ENCODE assay signal across 10 cellular contexts in genomic region chr6:7276199-7276524, GRCh38. TPM values are rescaled to one million over a fixed set of nuclear protein-coding genes. Genes with fewer than 3 reads are reported as not detected.
DNase-seq lines count a peak whose midpoint lies in the region; ATAC-seq and TF ChIP-seq lines count a peak whose summit lies in the region.
"Had no signal": no experiment of that assay in that cellular context is flagged by ENCODE, and none has a peak within 500 bp of the region (broad histone marks: within the 10 kb centered on the region; RNA-seq: fewer than 3 reads in every experiment).

No MANE protein-coding gene starts in this region.

- peaks cover 44% of the 10 kb centered on the region for H3K4me1 Mint-ChIP-seq in CD14-positive monocyte
- peaks cover 8% of the 10 kb centered on the region for H3K4me1 Mint-ChIP-seq in HFFc6 (ENCODE audit: low read depth)
- H3K4me1 Mint-ChIP-seq in activated B cell treated with CpG ODN at 0.5 μM for 24 hours: peaks cover 36% of the 10 kb centered on the region
- H3K4me1 Mint-ChIP-seq in memory B cell: peaks cover 23% of the 10 kb centered on the region

- no peaks in the 10 kb centered on the region for H3K9me3 Mint-ChIP-seq in CD14-positive monocyte
- H3K9me3 Mint-ChIP-seq in HFFc6: no peaks in the 10 kb centered on the region
- H3K9me3 Mint-ChIP-seq in activated B cell treated with CpG ODN at 0.5 μM for 24 hours: no peaks in the 10 kb centered on the region
- H3K9me3 Mint-ChIP-seq in memory B cell: peaks cover 3% of the 10 kb centered on the region
- H3K9me3 Mint-ChIP-seq: activated naive CD8-positive, alpha-beta T cell treated with anti-CD3 and anti-CD28 coated beads for 36 hours; T-cell had no signal

- H3K27me3 Mint-ChIP-seq in CD14-positive monocyte (ENCODE audit: low read depth in 3 of 3) (peaks cover 1 to 4% (median 2%) of the 10 kb centered on the region in 3 donors), HFFc6 (ENCODE audit: insufficient read depth) (no peaks in the 10 kb centered on the region; the same call in 1 of the 2 replicates), activated B cell treated with CpG ODN at 0.5 μM for 24 hours (no peaks in the 10 kb centered on the region), memory B cell (peaks cover 6% of the 10 kb centered on the region)
- H3K27me3 Mint-ChIP-seq: activated naive CD8-positive, alpha-beta T cell treated with anti-CD3 and anti-CD28 coated beads for 36 hours had no signal

- H3K36me3 Mint-ChIP-seq in CD14-positive monocyte (peaks cover 3 to 9% of the 10 kb centered on the region in 2 donors), HFFc6 (ENCODE audit: low read depth) (no peaks in the 10 kb centered on the region), activated B cell treated with CpG ODN at 0.5 μM for 24 hours (ENCODE audit: low read depth) (peaks cover 4% of the 10 kb centered on the region), memory B cell (peaks cover 2% of the 10 kb centered on the region)

- ATAC-seq in activated B cell treated with CpG ODN at 0.5 μM for 24 hours (ENCODE audit: low read depth): no peak
- no peak for ATAC-seq in memory B cell (ENCODE audit: low read depth)
- no peak for ATAC-seq in esophagus mucosa
- ATAC-seq in GM19324 (IDR thresholded peaks at IDR 0.05; ENCODE audit: low FRiP score, unreplicated experiment): no peak

- POLR2A ChIA-PET in activated B cell treated with CpG ODN at 0.5 μM for 24 hours (lab: Charles Lee): interaction anchor here (2.2 to 5.3 kb wide), 3 partner anchors 36 to 314 kb away, joined by 11 to 75 read pairs (median 19); partner anchors contain the start of genes CAGE1, RIOK1, SNRNP48 and SSR1

- CTCF ChIA-PET in activated B cell treated with CpG ODN at 0.5 μM for 24 hours (lab: Charles Lee): interaction anchor here (0.7 to 4.3 kb wide), 20 partner anchors 10 to 943 kb away, joined by 3 to 56 read pairs (median 4); partner anchors contain the start of genes CAGE1, RIOK1 and SNRNP48

- H3K27ac Mint-ChIP-seq in CD14-positive monocyte: peak overlapping the region in 1 of 7 donors; percentile 46
- no peak overlapping the region for H3K27ac Mint-ChIP-seq in HFFc6
- peak overlapping the region; percentile 67 for H3K27ac Mint-ChIP-seq in activated B cell treated with CpG ODN at 0.5 μM for 24 hours
- H3K27ac Mint-ChIP-seq in memory B cell: no peak overlapping the region
- H3K27ac Mint-ChIP-seq: activated naive CD8-positive, alpha-beta T cell treated with anti-CD3 and anti-CD28 coated beads for 36 hours; T-cell had no signal

- intact Hi-C loops in CD14-positive monocyte (cut with micrococcal nuclease) (loop anchor here in 1 of 2 donors (2.0 kb wide), 1 partner anchor 339 kb away; no protein-coding TSS in a partner anchor), activated B cell treated with CpG ODN at 0.5 μM for 24 hours (cut with micrococcal nuclease) (loop anchor here (1.0 to 5.0 kb wide), 6 partner anchors 63 to 783 kb away; partner anchors contain the start of gene SNRNP48)

- TF ChIP-seq CTCF in CD14-positive monocyte (IDR thresholded peaks at IDR 0.05) (peak; percentile 60), HFFc6 (IDR thresholded peaks at IDR 0.05) (peak; percentile 62), activated B cell treated with CpG ODN at 0.5 μM for 24 hours (IDR thresholded peaks at IDR 0.05) (no peak)

- DNase-seq in CD14-positive monocyte (ENCODE audit: low spot score) (no peak), HFFc6 (no peak), activated B cell treated with CpG ODN at 0.5 μM for 24 hours (no peak), memory B cell (ENCODE audit: low spot score in 2 of 2) (no peak), NCI-H1436 (lab: John Stamatoyannopoulos, UW) (no peak)
- no peak for DNase-seq in activated CD4-positive, alpha-beta T cell treated with anti-CD3 and anti-CD28 coated beads for 48 hours

- H3K4me3 Mint-ChIP-seq in CD14-positive monocyte: no peak overlapping the region
- no peak overlapping the region for H3K4me3 Mint-ChIP-seq in HFFc6
- H3K4me3 Mint-ChIP-seq in activated B cell treated with CpG ODN at 0.5 μM for 24 hours: peak overlapping the region; percentile 53
- peak overlapping the region; percentile 50 for H3K4me3 Mint-ChIP-seq in memory B cell
- H3K4me3 Mint-ChIP-seq: activated naive CD8-positive, alpha-beta T cell treated with anti-CD3 and anti-CD28 coated beads for 36 hours; T-cell had no signal

RNA-seq across cellular contexts. Expression of gene SSR1, which starts 36.8 kb away (rescaled TPM):
- polyA plus RNA-seq in CD14-positive monocyte: 100 to 1,000 TPM; 251 to 302 TPM
- 100 to 1,000 TPM; 279 to 334 (median 307) TPM for total RNA-seq in HFFc6 (2021; fragmentation: NEBNext Ultra II Directional; extraction: Animal tissue kit (Norgen Biotek cat#: 25700))
- total RNA-seq in activated B cell treated with CpG ODN at 0.5 μM for 24 hours (83.4 and 86.7 TPM in 2 replicates), esophagus mucosa (110 TPM)

Comparison
In these comparisons a context has a peak if more than half of its experiments do, and no peak if none do; other contexts are left out.
1. H3K4me3 Mint-ChIP-seq: peak in activated B cell treated with CpG ODN at 0.5 μM for 24 hours (single experiment) and memory B cell (single experiment); none in CD14-positive monocyte (0 of 2) and HFFc6 (single experiment).